24 cellular contexts compared by ENCODE assay signal in the genomic region with DNA sequence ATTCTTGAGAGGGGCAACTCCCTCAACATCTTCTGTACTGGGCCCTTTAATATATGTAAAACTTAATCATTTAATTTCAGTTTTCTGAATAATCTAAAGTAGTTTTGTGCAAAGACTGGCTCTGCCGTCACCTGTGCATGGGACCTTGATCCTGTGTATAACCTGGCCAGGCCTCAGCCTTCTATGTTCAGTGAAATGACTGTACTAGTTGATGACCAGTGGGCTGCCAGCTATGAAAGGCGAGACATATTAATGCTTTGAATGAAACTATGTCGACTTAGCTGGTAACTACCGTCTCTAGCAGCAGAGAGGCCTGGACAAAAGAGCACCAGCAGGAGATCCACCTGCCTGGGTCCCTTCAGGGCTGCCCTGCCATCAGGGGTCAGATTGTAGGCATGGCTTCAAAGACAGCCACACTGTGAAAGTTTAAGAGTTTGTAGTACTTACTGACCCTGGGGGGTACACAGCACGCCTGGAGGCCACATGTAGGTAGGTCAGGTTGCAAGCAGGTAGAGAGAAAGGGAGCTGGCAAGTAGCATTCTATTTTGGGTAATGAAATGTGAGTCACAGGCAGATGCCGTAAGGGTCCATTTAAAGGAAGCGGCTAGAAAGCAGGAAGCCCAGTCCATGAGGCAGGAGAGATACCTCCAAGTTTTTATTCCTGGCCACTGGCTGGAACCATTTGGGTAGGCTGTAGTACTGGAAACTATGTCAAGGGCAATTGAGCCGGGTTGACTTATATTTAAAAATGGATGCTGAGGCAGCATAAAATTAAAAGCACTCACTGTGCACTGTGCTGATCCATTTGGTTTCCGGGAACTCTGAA.
DNase-seq lines count a peak whose midpoint lies in the region; ATAC-seq, FAIRE-seq and TF ChIP-seq lines count a peak whose summit lies in the region.
"Had no signal": no experiment of that assay in that cellular context is flagged by ENCODE, and none has a peak within 500 bp of the region (broad histone marks: within the 10 kb centered on the region; RNA-seq: fewer than 3 reads in every experiment).

No MANE protein-coding gene starts in this region.

- H3K4me2 ChIP-seq in mesenchymal stem cell (ENCODE audit: low read length, poor library complexity, severe bottlenecking) = no peak overlapping the region

- DNase-seq in HTR-8/SVneo (ENCODE audit: insufficient read length, low spot score) (no peak), endodermal cell (peak; percentile 83), mesenchymal stem cell (no peak), NCI-H82 (lab: John Stamatoyannopoulos, UW) (no peak), prostate gland (ENCODE audit: low spot score) (no peak)
- no peak for DNase-seq in activated CD8-positive, alpha-beta T cell treated with anti-CD3 and anti-CD28 coated beads, Interleukin-2, amount 10 ng/mL, durations not matched to agents 7 days and 5 days
- DNase-seq: activated B cell treated with CpG ODN at 0.5 μM for 24 hours; activated CD4-positive, alpha-beta T cell treated with anti-CD3 and anti-CD28 coated beads, Interleukin-2, amount 50 U/mL, for 48 hours; activated gamma-delta T cell; GM23248; hippocampal formation; MG63; NCI-H1436 treated with DMSO at 0.1 percent for 48 hours; NCI-H2171 treated with DMSO at 0.1 percent for 48 hours; NCI-H526 treated with DMSO at 0.1 percent for 48 hours; OCI-M1; retina; SIG-M5 had no signal

- H3K4ac ChIP-seq in mesenchymal stem cell (ENCODE audit: low read depth in 1 of 2, low read length in 2 of 2) = no peak overlapping the region

- H2BK120ac ChIP-seq in mesenchymal stem cell (ENCODE audit: low read depth, low read length) = no peak overlapping the region

- no peak overlapping the region for H2BK15ac ChIP-seq in mesenchymal stem cell (ENCODE audit: low read depth, poor library complexity, severe bottlenecking)

- TF ChIP-seq POLR2A in prostate gland (IDR thresholded peaks at IDR 0.05) = no peak

- no peak overlapping the region for H2BK5ac ChIP-seq in mesenchymal stem cell (ENCODE audit: low read depth, low read length, poor library complexity, severe bottlenecking)

- CTCF ChIA-PET in activated CD8-positive, alpha-beta T cell treated with anti-CD3 and anti-CD28 coated beads, Interleukin-2, amount 10 ng/mL, durations not matched to agents 7 days and 5 days (lab: Charles Lee) = no interaction called here

- H4K91ac ChIP-seq in mesenchymal stem cell (ENCODE audit: low read length) = peak overlapping the region; percentile 21

- WGBS in endodermal cell (ENCODE audit: insufficient coverage in 1 of 2, insufficient read length in 1 of 2), 2 experiments = 69 to 86% methylated on average over 7 to 9 of the region's 9 CpGs
- 96% methylated on average over 8 of the region's 9 CpGs for WGBS in mesenchymal stem cell
- 83% methylated on average over 9 of the region's 9 CpGs for WGBS in prostate gland

- H3K79me1 ChIP-seq in mesenchymal stem cell (replicated peaks; ENCODE audit: low read length, poor library complexity, severe bottlenecking) = peaks cover 24% of the 10 kb centered on the region

- H3K27ac ChIP-seq in endodermal cell (ENCODE audit: low read depth, low read length) (no peak overlapping the region), mesenchymal stem cell (ENCODE audit: low read length, poor library complexity, severe bottlenecking) (no peak overlapping the region), prostate gland (no peak overlapping the region)
- H3K27ac ChIP-seq: GM23248, neutrophil had no signal

- H4K8ac ChIP-seq in mesenchymal stem cell (ENCODE audit: low read length) = no peak overlapping the region

- no peaks in the 10 kb centered on the region for H3K27me3 ChIP-seq in endodermal cell (ENCODE audit: control insufficient read depth, insufficient read depth, low read length, poor library complexity, severe bottlenecking)
- H3K27me3 ChIP-seq in mesenchymal stem cell (ENCODE audit: control insufficient read depth in 1 of 2, insufficient read depth in 1 of 2, low read length in 2 of 2) = no peaks in the 10 kb centered on the region
- no peaks in the 10 kb centered on the region for H3K27me3 ChIP-seq in prostate gland (replicated peaks; ENCODE audit: insufficient read depth)
- H3K27me3 ChIP-seq: MG63, neutrophil had no signal

- H3K18ac ChIP-seq in mesenchymal stem cell (ENCODE audit: low read depth in 1 of 2, low read length in 2 of 2) = no peak overlapping the region

- H2AK5ac ChIP-seq in mesenchymal stem cell (ENCODE audit: low read length, severe bottlenecking) = peak overlapping the region; percentile 9

- no peak overlapping the region for H2AFZ ChIP-seq in mesenchymal stem cell (ENCODE audit: low read depth, low read length)
- H2AFZ ChIP-seq: GM23248 had no signal

- ATAC-seq in activated CD8-positive, alpha-beta T cell treated with anti-CD3 and anti-CD28 coated beads, Interleukin-2, amount 10 ng/mL, durations not matched to agents 7 days and 5 days = no peak
- no peak for ATAC-seq in GM19351 (IDR thresholded peaks at IDR 0.05; ENCODE audit: unreplicated experiment)
- ATAC-seq: left lobe of liver had no signal

- peak; percentile 72 for FAIRE-seq in HTR-8/SVneo (lab: Jason Lieb, UNC)

- POLR2A ChIA-PET in activated CD8-positive, alpha-beta T cell treated with anti-CD3 and anti-CD28 coated beads, Interleukin-2, amount 10 ng/mL, durations not matched to agents 7 days and 5 days (lab: Charles Lee) = no interaction called here

- H3K36me3 ChIP-seq in endodermal cell (ENCODE audit: control insufficient read depth, insufficient read depth, low read length) (peaks cover 12% of the 10 kb centered on the region), mesenchymal stem cell (ENCODE audit: control insufficient read depth in 1 of 2, insufficient read depth in 2 of 2, low read depth in 1 of 2, low read length in 2 of 2) (peaks cover 0 to 14% of the 10 kb centered on the region in 2 experiments), prostate gland (no peaks in the 10 kb centered on the region)
- H3K36me3 ChIP-seq: MG63, neutrophil had no signal

- H3K27ac Mint-ChIP-seq in endodermal cell = no peak overlapping the region
- H3K27ac Mint-ChIP-seq in activated CD8-positive, alpha-beta T cell treated with anti-CD3 and anti-CD28 coated beads, Interleukin-2, amount 10 ng/mL, durations not matched to agents 7 days and 5 days = no peak overlapping the region
- H3K27ac Mint-ChIP-seq: activated B cell treated with CpG ODN at 0.5 μM for 24 hours; T-helper 1 cell treated with Interleukin-12 subunit alpha and Interleukin-12 subunit beta and Interleukin-4 antibody, amounts not matched to agents 30 μg/mL and 1 μg/mL, for 36 hours had no signal

- H3K4me3 ChIP-seq in endodermal cell (ENCODE audit: low read length) (no peak overlapping the region), mesenchymal stem cell (ENCODE audit: insufficient read depth in 1 of 2, low read depth in 1 of 2, low read length in 2 of 2) (no peak overlapping the region), prostate gland (no peak overlapping the region)
- H3K4me3 ChIP-seq: GM23248, MG63 had no signal

- H3K4me1 Mint-ChIP-seq in endodermal cell = peaks cover 44% of the 10 kb centered on the region
- no peaks in the 10 kb centered on the region for H3K4me1 Mint-ChIP-seq in activated CD8-positive, alpha-beta T cell treated with anti-CD3 and anti-CD28 coated beads, Interleukin-2, amount 10 ng/mL, durations not matched to agents 7 days and 5 days (ENCODE audit: low read depth)
- H3K4me1 Mint-ChIP-seq: activated B cell treated with CpG ODN at 0.5 μM for 24 hours had no signal

- peaks cover 9% of the 10 kb centered on the region for H3K4me1 ChIP-seq in endodermal cell (ENCODE audit: control insufficient read depth, insufficient read depth, low read length)
- H3K4me1 ChIP-seq in mesenchymal stem cell (ENCODE audit: control insufficient read depth, insufficient read depth, low read depth, low read length) = peaks cover 4% of the 10 kb centered on the region
- H3K4me1 ChIP-seq in prostate gland (replicated peaks) = peaks cover 10% of the 10 kb centered on the region

- no peaks in the 10 kb centered on the region for H3K9me3 ChIP-seq in endodermal cell (ENCODE audit: control insufficient read depth, low read length)
- H3K9me3 ChIP-seq in mesenchymal stem cell (ENCODE audit: control insufficient read depth, low read length) = no peaks in the 10 kb centered on the region
- no peaks in the 10 kb centered on the region for H3K9me3 ChIP-seq in prostate gland
- H3K9me3 ChIP-seq: MG63, neutrophil had no signal

- intact Hi-C loops in prostate gland (cut with DNase I) = no loop called here

- H3K4me3 Mint-ChIP-seq in endodermal cell = no peak overlapping the region
- H3K4me3 Mint-ChIP-seq in activated CD8-positive, alpha-beta T cell treated with anti-CD3 and anti-CD28 coated beads, Interleukin-2, amount 10 ng/mL, durations not matched to agents 7 days and 5 days = no peak overlapping the region
- H3K4me3 Mint-ChIP-seq: activated B cell treated with CpG ODN at 0.5 μM for 24 hours; brain; T-helper 1 cell treated with Interleukin-12 subunit alpha and Interleukin-12 subunit beta and Interleukin-4 antibody, amounts not matched to agents 30 μg/mL and 1 μg/mL, for 36 hours had no signal

- peaks cover 2% of the 10 kb centered on the region for H3K9me3 Mint-ChIP-seq in endodermal cell
- H3K9me3 Mint-ChIP-seq in activated CD8-positive, alpha-beta T cell treated with anti-CD3 and anti-CD28 coated beads, Interleukin-2, amount 10 ng/mL, durations not matched to agents 7 days and 5 days (ENCODE audit: insufficient read depth) = no peaks in the 10 kb centered on the region
- H3K9me3 Mint-ChIP-seq: activated B cell treated with CpG ODN at 0.5 μM for 24 hours; brain; T-helper 1 cell treated with Interleukin-12 subunit alpha and Interleukin-12 subunit beta and Interleukin-4 antibody, amounts not matched to agents 30 μg/mL and 1 μg/mL, for 36 hours had no signal

- TF ChIP-seq CTCF in GM12873 (IDR thresholded peaks at IDR 0.05; ENCODE audit: insufficient read depth, low read depth, low read length, missing control alignments) = peak; percentile 15
- TF ChIP-seq CTCF in endodermal cell (conservative IDR thresholded peaks at IDR 0.05) = peak; percentile 73
- no peak for TF ChIP-seq CTCF in prostate gland (IDR thresholded peaks at IDR 0.05)

- H3K23ac ChIP-seq in mesenchymal stem cell (ENCODE audit: low read length in 2 of 2) = no peak overlapping the region

- H2BK12ac ChIP-seq in mesenchymal stem cell (ENCODE audit: low read length in 2 of 2) = no peak overlapping the region

- no peak overlapping the region for H3K9ac ChIP-seq in endodermal cell (ENCODE audit: extremely low read depth, low read length, poor library complexity, severe bottlenecking)
- H3K9ac ChIP-seq in mesenchymal stem cell (ENCODE audit: low read length) = no peak overlapping the region
- H3K9ac ChIP-seq: GM23248 had no signal

- H3K36me3 Mint-ChIP-seq in endodermal cell (ENCODE audit: low read depth) = peaks cover 15% of the 10 kb centered on the region
- H3K36me3 Mint-ChIP-seq in activated CD8-positive, alpha-beta T cell treated with anti-CD3 and anti-CD28 coated beads, Interleukin-2, amount 10 ng/mL, durations not matched to agents 7 days and 5 days (ENCODE audit: low read depth) = no peaks in the 10 kb centered on the region
- H3K36me3 Mint-ChIP-seq: brain had no signal

- H3K14ac ChIP-seq in mesenchymal stem cell (ENCODE audit: low read length in 2 of 2) = no peak overlapping the region

- H3K27me3 Mint-ChIP-seq in endodermal cell (ENCODE audit: insufficient read depth) = no peaks in the 10 kb centered on the region
- H3K27me3 Mint-ChIP-seq in activated CD8-positive, alpha-beta T cell treated with anti-CD3 and anti-CD28 coated beads, Interleukin-2, amount 10 ng/mL, durations not matched to agents 7 days and 5 days (ENCODE audit: low read depth) = peaks cover 8% of the 10 kb centered on the region
- H3K27me3 Mint-ChIP-seq: brain had no signal

Comparison
In these comparisons a context has a peak if more than half of its experiments do, and no peak if none do; other contexts are left out.
1. CTCF ChIP-seq: peak in GM12873 (single experiment) and endodermal cell (single experiment); none in prostate gland (0 of 4).